19 cellular contexts compared by ENCODE assay signal in the genomic region with DNA sequence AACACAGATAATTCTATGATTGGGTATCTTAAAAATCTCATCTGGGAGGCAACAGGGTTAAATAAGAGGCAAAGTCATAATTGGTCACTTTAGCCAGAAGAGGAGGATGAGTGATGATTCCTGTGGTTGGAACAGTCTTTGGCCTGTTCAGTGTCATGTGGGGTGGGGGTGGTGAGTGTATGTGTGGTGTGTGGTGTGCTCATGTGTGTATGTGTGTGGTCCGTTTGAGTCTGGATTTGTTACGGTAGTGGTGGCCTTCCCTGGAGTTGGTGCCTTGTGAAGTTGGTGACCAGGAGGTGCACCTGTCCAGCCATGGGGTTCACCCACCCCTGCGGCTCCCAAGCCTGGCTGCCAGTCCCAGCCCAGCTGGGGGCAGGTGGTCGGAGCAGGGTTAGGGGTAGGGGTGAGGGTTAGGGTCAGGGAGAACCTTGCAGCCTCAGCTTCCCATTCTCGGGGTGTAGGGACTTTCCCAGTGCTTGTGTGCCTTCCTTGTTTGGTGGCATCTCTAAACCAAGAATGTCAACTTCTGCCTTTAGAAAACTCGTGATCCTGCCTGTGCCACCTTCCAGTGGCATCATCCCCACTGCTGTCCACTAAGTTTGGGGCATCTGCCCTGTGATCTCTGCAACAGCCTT.
A peak's percentile ranks its signal among the peaks of the same experiment; 100 is the strongest.
DNase-seq lines count a peak whose midpoint lies in the region; ATAC-seq and TF ChIP-seq lines count a peak whose summit lies in the region.
"Had no signal": no experiment of that assay in that cellular context is flagged by ENCODE, and none has a peak within 500 bp of the region (broad histone marks: within the 10 kb centered on the region; RNA-seq: fewer than 3 reads in every experiment).

No MANE protein-coding gene starts in this region.

- H3K4me1 ChIP-seq in spleen, result peaks cover 0 to 32% (median 9%) of the 10 kb centered on the region in 6 donors
- H3K4me1 ChIP-seq: upper lobe of left lung had no signal

- ATAC-seq in activated naive CD8-positive, alpha-beta T cell treated with anti-CD3 and anti-CD28 coated beads, Interleukin-2, amount 50 U/mL, for 24 hours, result peak; percentile 22
- no peak for ATAC-seq in WTC11
- ATAC-seq in stimulated activated naive B cell treated with anti-CD40 and anti-IgM and Interleukin-4, amounts not matched to agents 10 μg/mL and 1 μg/mL and 100 μg/mL, for 72 hours (replicated peaks), result peak; percentile 80 to 81
- ATAC-seq: activated T-cell treated with anti-CD3 and anti-CD28 coated beads, Interleukin-2, amount 50 U/mL, for 4 hours had no signal

- H3K9me3 Mint-ChIP-seq in activated naive CD8-positive, alpha-beta T cell treated with anti-CD3 and anti-CD28 coated beads, Interleukin-2, amount 50 U/mL, for 24 hours, result no peaks in the 10 kb centered on the region
- H3K9me3 Mint-ChIP-seq in activated naive CD8-positive, alpha-beta T cell treated with anti-CD3 and anti-CD28 coated beads for 36 hours, result no peaks in the 10 kb centered on the region
- no peaks in the 10 kb centered on the region for H3K9me3 Mint-ChIP-seq in WTC11
- H3K9me3 Mint-ChIP-seq in stimulated activated naive B cell treated with anti-CD40 and anti-IgM and Interleukin-4, amounts not matched to agents 10 μg/mL and 1 μg/mL and 100 μg/mL, for 72 hours, result peaks cover 0 to 1% of the 10 kb centered on the region in 2 donors
- H3K9me3 Mint-ChIP-seq: activated T-cell treated with anti-CD3 and anti-CD28 coated beads, Interleukin-2, amount 50 U/mL, for 4 hours had no signal

- POLR2A ChIA-PET in WTC11 (lab: Charles Lee), result no interaction called here

- H3K36me3 ChIP-seq in spleen, result peaks cover 0 to 97% (median 10%) of the 10 kb centered on the region in 6 donors

- H3K4me3 Mint-ChIP-seq in activated naive CD8-positive, alpha-beta T cell treated with anti-CD3 and anti-CD28 coated beads, Interleukin-2, amount 50 U/mL, for 24 hours, result no peak overlapping the region
- no peak overlapping the region for H3K4me3 Mint-ChIP-seq in activated naive CD8-positive, alpha-beta T cell treated with anti-CD3 and anti-CD28 coated beads for 36 hours
- H3K4me3 Mint-ChIP-seq in WTC11, result no peak overlapping the region
- peak overlapping the region; percentile 40 to 58 for H3K4me3 Mint-ChIP-seq in stimulated activated naive B cell treated with anti-CD40 and anti-IgM and Interleukin-4, amounts not matched to agents 10 μg/mL and 1 μg/mL and 100 μg/mL, for 72 hours
- H3K4me3 Mint-ChIP-seq: activated T-cell treated with anti-CD3 and anti-CD28 coated beads, Interleukin-2, amount 50 U/mL, for 4 hours had no signal

- WGBS in spleen, 5 donors, result 41 to 56% (median 49%) methylated on average over 6 of the region's 6 CpGs

- CTCF ChIA-PET in WTC11 (lab: Charles Lee), result interaction anchor here (1.5 kb wide), 1 partner anchor 8 kb away, joined by 14 read pairs; no protein-coding TSS in a partner anchor

- H3K4me3 ChIP-seq in foreskin fibroblast (ENCODE audit: low read depth in 1 of 2, low read length in 2 of 2) (no peak overlapping the region), spleen (no peak overlapping the region)
- H3K4me3 ChIP-seq: coronary artery, Peyer's patch, upper lobe of left lung had no signal

- no peak for TF ChIP-seq POLR2A in spleen (IDR thresholded peaks at IDR 0.05)

- H3K4me1 Mint-ChIP-seq in activated naive CD8-positive, alpha-beta T cell treated with anti-CD3 and anti-CD28 coated beads, Interleukin-2, amount 50 U/mL, for 24 hours, result peaks cover 5% of the 10 kb centered on the region
- H3K4me1 Mint-ChIP-seq in activated naive CD8-positive, alpha-beta T cell treated with anti-CD3 and anti-CD28 coated beads for 36 hours, result no peaks in the 10 kb centered on the region
- H3K4me1 Mint-ChIP-seq in WTC11, result peaks cover 7% of the 10 kb centered on the region
- peaks cover 41 to 79% of the 10 kb centered on the region in 2 donors for H3K4me1 Mint-ChIP-seq in stimulated activated naive B cell treated with anti-CD40 and anti-IgM and Interleukin-4, amounts not matched to agents 10 μg/mL and 1 μg/mL and 100 μg/mL, for 72 hours

- no peaks in the 10 kb centered on the region for H3K36me3 Mint-ChIP-seq in activated naive CD8-positive, alpha-beta T cell treated with anti-CD3 and anti-CD28 coated beads, Interleukin-2, amount 50 U/mL, for 24 hours (ENCODE audit: low read depth)
- no peaks in the 10 kb centered on the region for H3K36me3 Mint-ChIP-seq in activated naive CD8-positive, alpha-beta T cell treated with anti-CD3 and anti-CD28 coated beads for 36 hours
- peaks cover 37% of the 10 kb centered on the region for H3K36me3 Mint-ChIP-seq in WTC11
- peaks cover 2 to 6% of the 10 kb centered on the region in 2 donors for H3K36me3 Mint-ChIP-seq in stimulated activated naive B cell treated with anti-CD40 and anti-IgM and Interleukin-4, amounts not matched to agents 10 μg/mL and 1 μg/mL and 100 μg/mL, for 72 hours

- no peaks in the 10 kb centered on the region for H3K9me3 ChIP-seq in spleen
- H3K9me3 ChIP-seq: Peyer's patch, upper lobe of left lung had no signal

- no peaks in the 10 kb centered on the region for H3K27me3 ChIP-seq in spleen (replicated peaks in 1 of 7)
- H3K27me3 ChIP-seq: Peyer's patch, upper lobe of left lung had no signal

- peak overlapping the region in 1 of 8 donors; percentile 46 for H3K27ac ChIP-seq in spleen
- H3K27ac ChIP-seq: 22Rv1, C4-2B, epithelial cell of prostate, upper lobe of left lung had no signal

- TF ChIP-seq CTCF in WTC11 (IDR thresholded peaks at IDR 0.05) (no peak), foreskin fibroblast (IDR thresholded peaks at IDR 0.05; ENCODE audit: low read depth, low read length) (no peak), spleen (IDR thresholded peaks at IDR 0.05 in 8 of 11, conservative IDR thresholded peaks at IDR 0.05 in 3 of 11) (no peak)

- intact Hi-C loops in spleen (cut with DNase I; ENCODE audit: low total_unique reads), result no loop called here

- H3K27me3 Mint-ChIP-seq in activated naive CD8-positive, alpha-beta T cell treated with anti-CD3 and anti-CD28 coated beads, Interleukin-2, amount 50 U/mL, for 24 hours, result peaks cover 2% of the 10 kb centered on the region
- H3K27me3 Mint-ChIP-seq in activated naive CD8-positive, alpha-beta T cell treated with anti-CD3 and anti-CD28 coated beads for 36 hours, result peaks cover 10% of the 10 kb centered on the region
- no peaks in the 10 kb centered on the region for H3K27me3 Mint-ChIP-seq in WTC11 (ENCODE audit: low read depth)
- no peaks in the 10 kb centered on the region for H3K27me3 Mint-ChIP-seq in stimulated activated naive B cell treated with anti-CD40 and anti-IgM and Interleukin-4, amounts not matched to agents 10 μg/mL and 1 μg/mL and 100 μg/mL, for 72 hours

- H3K27ac Mint-ChIP-seq in activated naive CD8-positive, alpha-beta T cell treated with anti-CD3 and anti-CD28 coated beads, Interleukin-2, amount 50 U/mL, for 24 hours, result no peak overlapping the region
- H3K27ac Mint-ChIP-seq in activated naive CD8-positive, alpha-beta T cell treated with anti-CD3 and anti-CD28 coated beads for 36 hours, result no peak overlapping the region
- H3K27ac Mint-ChIP-seq in WTC11, result peak overlapping the region; percentile 64; the same call in 1 of the 2 replicates
- peak overlapping the region; percentile 95 for H3K27ac Mint-ChIP-seq in stimulated activated naive B cell treated with anti-CD40 and anti-IgM and Interleukin-4, amounts not matched to agents 10 μg/mL and 1 μg/mL and 100 μg/mL, for 72 hours

- no peak for DNase-seq in activated naive CD8-positive, alpha-beta T cell treated with anti-CD3 and anti-CD28 coated beads, Interleukin-2, amount 50 U/mL, for 24 hours
- DNase-seq in activated naive CD8-positive, alpha-beta T cell treated with anti-CD3 and anti-CD28 coated beads for 36 hours, result no peak
- DNase-seq in WTC11 (ENCODE audit: low spot score), result no peak
- DNase-seq in hepatic stellate cell (ENCODE audit: low spot score), result peak; percentile 39
- DNase-seq in stimulated activated naive B cell treated with anti-CD40 and anti-IgM and Interleukin-4, amounts not matched to agents 10 μg/mL and 1 μg/mL and 100 μg/mL, for 72 hours, result peak; percentile 56
- no peak for DNase-seq in foreskin fibroblast
- no peak for DNase-seq in superior temporal gyrus (ENCODE audit: extremely low spot score)
- DNase-seq in spleen, result no peak
- DNase-seq: activated CD4-positive, alpha-beta T cell treated with anti-CD3 and anti-CD28 coated beads, Interleukin-2, amount 50 U/mL, for 48 hours; activated T-cell treated with anti-CD3 and anti-CD28 coated beads, Interleukin-2, amount 50 U/mL, for 4 hours; Karpas-422; NCI-H82; stimulated activated CD4-positive, alpha-beta T cell treated with anti-CD3 and anti-CD28 coated beads, Interleukin-4, amount 100 ng/mL, for 4 hours had no signal

TF ChIP-seq in WTC11, 78 proteins besides CTCF, POLR2A, EP300 and RAD21 (continues in another document):
- no peak for TF ChIP-seq HMGXB4 (CRISPR knock-in tag; IDR thresholded peaks at IDR 0.05)
- no peak for TF ChIP-seq CREB1 (CRISPR knock-in tag; IDR thresholded peaks at IDR 0.05)
- TF ChIP-seq TCF7 (CRISPR knock-in tag; IDR thresholded peaks at IDR 0.05; ENCODE audit: low read depth), result no peak
- TF ChIP-seq FOXJ3 (CRISPR knock-in tag; IDR thresholded peaks at IDR 0.05; ENCODE audit: borderline replicate concordance), result no peak
- no peak for TF ChIP-seq FOXP1 (CRISPR knock-in tag; IDR thresholded peaks at IDR 0.05; ENCODE audit: borderline replicate concordance)
- no peak for TF ChIP-seq ZNF671 (CRISPR knock-in tag; IDR thresholded peaks at IDR 0.05)
- TF ChIP-seq HMGA2 (CRISPR knock-in tag; IDR thresholded peaks at IDR 0.05), result no peak

Comparison
In these comparisons a context has a peak if more than half of its experiments do, and no peak if none do; other contexts are left out.
1. DNase-seq: peak in hepatic stellate cell (single experiment) and stimulated activated naive B cell treated with anti-CD40 and anti-IgM and Interleukin-4, amounts not matched to agents 10 μg/mL and 1 μg/mL and 100 μg/mL, for 72 hours (single experiment); none in activated naive CD8-positive, alpha-beta T cell treated with anti-CD3 and anti-CD28 coated beads, Interleukin-2, amount 50 U/mL, for 24 hours (single experiment), activated naive CD8-positive, alpha-beta T cell treated with anti-CD3 and anti-CD28 coated beads for 36 hours (single experiment), WTC11 (single experiment), foreskin fibroblast (0 of 2), superior temporal gyrus (single experiment) and spleen (single experiment).
2. H3K27ac Mint-ChIP-seq: peak in WTC11 (single experiment) and stimulated activated naive B cell treated with anti-CD40 and anti-IgM and Interleukin-4, amounts not matched to agents 10 μg/mL and 1 μg/mL and 100 μg/mL, for 72 hours (single experiment); none in activated naive CD8-positive, alpha-beta T cell treated with anti-CD3 and anti-CD28 coated beads, Interleukin-2, amount 50 U/mL, for 24 hours (single experiment) and activated naive CD8-positive, alpha-beta T cell treated with anti-CD3 and anti-CD28 coated beads for 36 hours (single experiment).
3. H3K4me3 Mint-ChIP-seq: peak in stimulated activated naive B cell treated with anti-CD40 and anti-IgM and Interleukin-4, amounts not matched to agents 10 μg/mL and 1 μg/mL and 100 μg/mL, for 72 hours (2 of 2); none in activated naive CD8-positive, alpha-beta T cell treated with anti-CD3 and anti-CD28 coated beads, Interleukin-2, amount 50 U/mL, for 24 hours (single experiment), activated naive CD8-positive, alpha-beta T cell treated with anti-CD3 and anti-CD28 coated beads for 36 hours (single experiment) and WTC11 (single experiment).